ENCODE assay signal across 9 cellular contexts in the genomic region with DNA sequence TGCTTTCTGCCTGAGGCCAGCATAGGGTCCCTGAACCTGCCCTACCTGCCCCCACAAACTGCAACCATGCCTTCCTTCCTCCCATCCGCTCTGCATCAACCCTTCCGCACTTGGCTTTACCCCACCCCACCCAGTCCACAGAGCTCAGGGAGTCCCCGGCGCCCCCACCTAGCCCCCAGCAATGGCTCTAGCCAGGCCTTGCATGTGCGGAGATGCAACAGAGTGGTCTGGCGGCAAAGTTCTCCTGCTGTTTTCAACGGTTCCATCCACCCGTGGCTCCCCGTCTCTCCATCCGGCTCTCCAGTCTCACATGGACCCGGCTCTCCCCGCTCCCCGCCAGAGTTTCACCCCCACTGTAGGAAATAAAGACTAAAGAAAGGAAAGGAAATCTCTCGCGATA. TPM values are rescaled to one million over a fixed set of nuclear protein-coding genes. Genes with fewer than 3 reads are reported as not detected.
A peak's percentile ranks its signal among the peaks of the same experiment; 100 is the strongest.
DNase-seq lines count a peak whose midpoint lies in the region; ATAC-seq, FAIRE-seq and TF ChIP-seq lines count a peak whose summit lies in the region.
"Had no signal": no experiment of that assay in that cellular context is flagged by ENCODE, and none has a peak within 500 bp of the region (broad histone marks: within the 10 kb centered on the region; RNA-seq: fewer than 3 reads in every experiment).

No MANE protein-coding gene starts in this region.

- POLR2A ChIA-PET in A549 (lab: Yijun Ruan, JAX) (no interaction called here), Caco-2 (lab: Charles Lee) (no interaction called here)
- POLR2A ChIA-PET in activated naive CD8-positive, alpha-beta T cell treated with anti-CD3 and anti-CD28 coated beads, Interleukin-2, amount 10 ng/mL, durations not matched to agents 7 days and 5 days (lab: Charles Lee), result no interaction called here

- H3K4me2 ChIP-seq in A549, result peak overlapping the region; percentile 93

- H3K4me3 Mint-ChIP-seq in Caco-2 (ENCODE audit: unreplicated experiment), result peak overlapping the region; percentile 82
- peak overlapping the region; percentile 53 for H3K4me3 Mint-ChIP-seq in activated naive CD8-positive, alpha-beta T cell treated with anti-CD3 and anti-CD28 coated beads, Interleukin-2, amount 10 ng/mL, durations not matched to agents 7 days and 5 days
- H3K4me3 Mint-ChIP-seq in mesothelial cell of epicardium, result peak overlapping the region; percentile 44

- TF ChIP-seq RAD21 in A549 (conservative IDR thresholded peaks at IDR 0.05 in 1 of 2, IDR thresholded peaks at IDR 0.05 in 1 of 2), result no peak

- DNase-seq in A549 (ENCODE audit: low read depth in 1 of 2, low spot score in 1 of 2) (no peak), Caco-2 (no peak), mesothelial cell of epicardium (ENCODE audit: low spot score in 2 of 2, unreplicated experiment in 2 of 2) (no peak), cortex of kidney (lab: John Stamatoyannopoulos, UW) (no peak), Peyer's patch (no peak)
- no peak for DNase-seq in activated naive CD8-positive, alpha-beta T cell treated with anti-CD3 and anti-CD28 coated beads, Interleukin-2, amount 10 ng/mL, durations not matched to agents 7 days and 5 days
- DNase-seq in activated CD4-positive, alpha-beta T cell treated with anti-CD3 and anti-CD28 coated beads, Interleukin-2, amount 50 U/mL, for 1 hour, result no peak

- peak overlapping the region; percentile 60; the same call in 2 of the 3 replicates for H3K4me3 ChIP-seq in A549
- H3K4me3 ChIP-seq in Caco-2 (ENCODE audit: low read depth, low read length), result no peak overlapping the region
- peak overlapping the region in 2 of 4 donors; percentile 49 to 61 for H3K4me3 ChIP-seq in Peyer's patch

- TF ChIP-seq CTCF in A549 (IDR thresholded peaks at IDR 0.05) (no peak), Caco-2 (IDR thresholded peaks at IDR 0.05; ENCODE audit: insufficient read depth in 1 of 2, low read depth in 1 of 2, low read length in 1 of 2, severe bottlenecking in 1 of 2, unreplicated experiment in 1 of 2) (no peak), mesothelial cell of epicardium (IDR thresholded peaks at IDR 0.05; ENCODE audit: unreplicated experiment) (no peak), Peyer's patch (IDR thresholded peaks at IDR 0.05) (no peak)

- intact Hi-C loops in Caco-2 (cut with micrococcal nuclease; ENCODE audit: unreplicated experiment), result loop anchor here (5.0 kb wide), 2 partner anchors 259 to 486 kb away; partner anchors contain the start of genes NFYA and OARD1

- peaks cover 27% of the 10 kb centered on the region for H3K27me3 Mint-ChIP-seq in Caco-2 (ENCODE audit: insufficient read depth, unreplicated experiment)
- peaks cover 59% of the 10 kb centered on the region for H3K27me3 Mint-ChIP-seq in activated naive CD8-positive, alpha-beta T cell treated with anti-CD3 and anti-CD28 coated beads, Interleukin-2, amount 10 ng/mL, durations not matched to agents 7 days and 5 days
- peaks cover 83% of the 10 kb centered on the region for H3K27me3 Mint-ChIP-seq in mesothelial cell of epicardium (ENCODE audit: low read depth)

- H3K27ac ChIP-seq in A549 (no peak overlapping the region), Peyer's patch (no peak overlapping the region)

- H3K9me3 ChIP-seq in A549 (no peaks in the 10 kb centered on the region), Caco-2 (no peaks in the 10 kb centered on the region), Peyer's patch (no peaks in the 10 kb centered on the region)

- no TSS peak for BruUV-seq in Caco-2 (replicated peaks; lab: Mats Ljungman, UMichigan)

- CTCF ChIA-PET in A549 (lab: Yijun Ruan, JAX) (interaction anchor here (0.8 to 3.1 kb wide), 6 partner anchors 8 to 29 kb away, joined by 3 to 14 read pairs (median 4); no protein-coding TSS in a partner anchor), Caco-2 (lab: Charles Lee) (no interaction called here)

- H3K4me1 ChIP-seq in A549 (no peaks in the 10 kb centered on the region), Caco-2 (no peaks in the 10 kb centered on the region; the same call in 1 of the 2 replicates), Peyer's patch (peaks cover 0 to 19% (median 2%) of the 10 kb centered on the region in 4 donors)

- TF ChIP-seq POLR2A in A549 (IDR thresholded peaks at IDR 0.05; ENCODE audit: low read length) (no peak), Peyer's patch (IDR thresholded peaks at IDR 0.05) (no peak)

- H3K36me3 Mint-ChIP-seq in Caco-2 (ENCODE audit: insufficient read depth, unreplicated experiment), result no peaks in the 10 kb centered on the region
- no peaks in the 10 kb centered on the region for H3K36me3 Mint-ChIP-seq in activated naive CD8-positive, alpha-beta T cell treated with anti-CD3 and anti-CD28 coated beads, Interleukin-2, amount 10 ng/mL, durations not matched to agents 7 days and 5 days
- no peaks in the 10 kb centered on the region for H3K36me3 Mint-ChIP-seq in mesothelial cell of epicardium

- ATAC-seq in A549 (no peak), HG03139 (IDR thresholded peaks at IDR 0.05; ENCODE audit: unreplicated experiment) (no peak)
- no peak for ATAC-seq in activated naive CD8-positive, alpha-beta T cell treated with anti-CD3 and anti-CD28 coated beads, Interleukin-2, amount 10 ng/mL, durations not matched to agents 7 days and 5 days (ENCODE audit: low read depth)

- TF ChIP-seq EP300 in A549 (IDR thresholded peaks at IDR 0.05), result no peak

- WGBS in A549 (ENCODE audit: missing lambda C conversion rate), result 61% methylated on average over 11 of the region's 15 CpGs

- H3K4me1 Mint-ChIP-seq in Caco-2 (ENCODE audit: low read depth, unreplicated experiment) (peaks cover 12% of the 10 kb centered on the region), mesothelial cell of epicardium (peaks cover 19% of the 10 kb centered on the region)
- peaks cover 26% of the 10 kb centered on the region for H3K4me1 Mint-ChIP-seq in activated naive CD8-positive, alpha-beta T cell treated with anti-CD3 and anti-CD28 coated beads, Interleukin-2, amount 10 ng/mL, durations not matched to agents 7 days and 5 days

- FAIRE-seq in A549 (lab: Jason Lieb, UNC), result no peak
- FAIRE-seq: G401.6 had no signal

- H3K36me3 ChIP-seq in Caco-2 (ENCODE audit: control insufficient read depth, insufficient read depth, low read length), result no peaks in the 10 kb centered on the region
- no peaks in the 10 kb centered on the region for H3K36me3 ChIP-seq in Peyer's patch

- H3K27me3 ChIP-seq in Caco-2 (replicated peaks; ENCODE audit: control insufficient read depth, insufficient read depth, low read length) (peaks cover 1% of the 10 kb centered on the region; the same call in 1 of the 2 replicates), Peyer's patch (no peaks in the 10 kb centered on the region)

- no peaks in the 10 kb centered on the region for H3K9me3 Mint-ChIP-seq in Caco-2 (ENCODE audit: unreplicated experiment)
- H3K9me3 Mint-ChIP-seq in activated naive CD8-positive, alpha-beta T cell treated with anti-CD3 and anti-CD28 coated beads, Interleukin-2, amount 10 ng/mL, durations not matched to agents 7 days and 5 days, result no peaks in the 10 kb centered on the region
- H3K9me3 Mint-ChIP-seq in mesothelial cell of epicardium, result no peaks in the 10 kb centered on the region

- H3K27ac Mint-ChIP-seq in Caco-2 (ENCODE audit: unreplicated experiment) (no peak overlapping the region), mesothelial cell of epicardium (no peak overlapping the region)
- peak overlapping the region; percentile 12 for H3K27ac Mint-ChIP-seq in activated naive CD8-positive, alpha-beta T cell treated with anti-CD3 and anti-CD28 coated beads, Interleukin-2, amount 10 ng/mL, durations not matched to agents 7 days and 5 days

TF ChIP-seq in A549, 52 proteins besides CTCF, POLR2A, EP300 and RAD21 (continues in another document):
- TF ChIP-seq JUNB (IDR thresholded peaks at IDR 0.05) (no peak), CEBPB (IDR thresholded peaks at IDR 0.05) (no peak), ZC3H11A (IDR thresholded peaks at IDR 0.05) (no peak), BHLHE40 (IDR thresholded peaks at IDR 0.05; ENCODE audit: low read depth, low read length) (no peak), HOXB13 (CRISPR knock-in tag; IDR thresholded peaks at IDR 0.05; ENCODE audit: low read depth) (no peak), ZSCAN20 (CRISPR knock-in tag; IDR thresholded peaks at IDR 0.05) (no peak), RNF2 (IDR thresholded peaks at IDR 0.05; ENCODE audit: borderline replicate concordance, low read depth) (no peak), CHD2 (IDR thresholded peaks at IDR 0.05; ENCODE audit: low read length, partially characterized antibody) (no peak), SMC3 (IDR thresholded peaks at IDR 0.05) (no peak), RCOR1 (IDR thresholded peaks at IDR 0.05; ENCODE audit: low read depth, low read length) (no peak), MAX (IDR thresholded peaks at IDR 0.05) (no peak)
- TF ChIP-seq, protein P1, sequence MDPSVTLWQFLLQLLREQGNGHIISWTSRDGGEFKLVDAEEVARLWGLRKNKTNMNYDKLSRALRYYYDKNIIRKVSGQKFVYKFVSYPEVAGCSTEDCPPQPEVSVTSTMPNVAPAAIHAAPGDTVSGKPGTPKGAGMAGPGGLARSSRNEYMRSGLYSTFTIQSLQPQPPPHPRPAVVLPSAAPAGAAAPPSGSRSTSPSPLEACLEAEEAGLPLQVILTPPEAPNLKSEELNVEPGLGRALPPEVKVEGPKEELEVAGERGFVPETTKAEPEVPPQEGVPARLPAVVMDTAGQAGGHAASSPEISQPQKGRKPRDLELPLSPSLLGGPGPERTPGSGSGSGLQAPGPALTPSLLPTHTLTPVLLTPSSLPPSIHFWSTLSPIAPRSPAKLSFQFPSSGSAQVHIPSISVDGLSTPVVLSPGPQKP (IDR thresholded peaks at IDR 0.05; ENCODE audit: low read depth, low read length), result no peak

RNA-seq across cellular contexts. Expression of gene LRFN2, which starts 0.8 kb away (rescaled TPM):
- not detected in 2 replicates for polyA plus RNA-seq in A549 (2011; rRNA removed)
- not detected in 2 replicates for polyA plus RNA-seq in A549 (2012; cell fraction: cytosol; rRNA removed)
- not detected in 2 replicates for polyA plus RNA-seq in A549 (2012; cell fraction: nucleus; rRNA removed)
- polyA plus RNA-seq in A549 (2017; fragmentation: RNase III; extraction: RNeasy Plus Mini Kit Qiagen cat#74134 plus additional on column Dnase treatment), result not detected in 3 replicates
- polyA minus RNA-seq in A549 (2011; rRNA and poly(A)+ RNA removed), result not detected in 2 replicates
- total RNA-seq in Caco-2 (2022), result not detected in 2 replicates
- not detected for total RNA-seq in activated naive CD8-positive, alpha-beta T cell treated with anti-CD3 and anti-CD28 coated beads, Interleukin-2, amount 10 ng/mL, durations not matched to agents 7 days and 5 days
- total RNA-seq in mesothelial cell of epicardium, result not detected in 3 replicates
- under 1 TPM in 1 of 4 donors, not detected in 3; 0.83 TPM for total RNA-seq in Peyer's patch
